Comparison of ENCODE assay signal across 19 cellular contexts in genomic region chr2:155384555-155385123, GRCh38.
A peak's percentile ranks its signal among the peaks of the same experiment; 100 is the strongest.
DNase-seq lines count a peak whose midpoint lies in the region; ATAC-seq and TF ChIP-seq lines count a peak whose summit lies in the region.
"Had no signal": no experiment of that assay in that cellular context is flagged by ENCODE, and none has a peak within 500 bp of the region (broad histone marks: within the 10 kb centered on the region; RNA-seq: fewer than 3 reads in every experiment).

No MANE protein-coding gene starts in this region.

- ATAC-seq in activated CD4-positive, CD25-positive, alpha-beta regulatory T cell treated with anti-CD3 and anti-CD28 coated beads, Interleukin-2, amount 50 U/mL, for 24 hours: peak; percentile 54 to 69
- ATAC-seq in foreskin keratinocyte: peak; percentile 41
- ATAC-seq: CD8-positive, alpha-beta T cell had no signal

- no peak for TF ChIP-seq CTCF in foreskin keratinocyte (conservative IDR thresholded peaks at IDR 0.05)
- no peak for TF ChIP-seq CTCF in brain microvascular endothelial cell (IDR thresholded peaks at IDR 0.05; ENCODE audit: low read depth, low read length, missing control alignments)

- no peaks in the 10 kb centered on the region for H3K4me1 ChIP-seq in foreskin keratinocyte
- H3K4me1 ChIP-seq: BLaER1, Caco-2 had no signal

- no peaks in the 10 kb centered on the region for H3K27me3 ChIP-seq in foreskin keratinocyte
- no peaks in the 10 kb centered on the region for H3K27me3 ChIP-seq in brain microvascular endothelial cell (replicated peaks)
- H3K27me3 ChIP-seq: BLaER1 had no signal

- in situ Hi-C loops in brain microvascular endothelial cell (cut with HindIII; ENCODE audit: low pct_ligation_motif_present, low sequenced_read_pairs): no loop called here

- H3K4me3 ChIP-seq in brain microvascular endothelial cell (ENCODE audit: low read depth, low read length): no peak overlapping the region
- H3K4me3 ChIP-seq: BLaER1, HAP-1 had no signal

- no peaks in the 10 kb centered on the region for H3K36me3 ChIP-seq in brain microvascular endothelial cell (replicated peaks)
- H3K36me3 ChIP-seq: BLaER1, HAP-1 had no signal

- DNase-seq in NCI-H1694 treated with DMSO at 0.1 percent for 48 hours (lab: John Stamatoyannopoulos, UW) (peak; percentile 4), NCI-H1694 (lab: John Stamatoyannopoulos, UW) (no peak), foreskin keratinocyte (no peak), brain microvascular endothelial cell (no peak)
- DNase-seq in activated CD4-positive, CD25-positive, alpha-beta regulatory T cell treated with anti-CD3 and anti-CD28 coated beads, Interleukin-2, amount 50 U/mL, for 72 hours: no peak
- peak; percentile 4 for DNase-seq in activated naive CD4-positive, alpha-beta T cell treated with Interleukin-2 at 50 U/mL for 16 hours
- DNase-seq in activated naive CD4-positive, alpha-beta T cell treated with anti-CD3 and anti-CD28 coated beads, Interleukin-2, amount 50 U/mL, for 16 hours: no peak
- DNase-seq: Caco-2; CD4-positive, CD25-positive, alpha-beta regulatory T cell; CD8-positive, alpha-beta T cell; DMS153; DND-41; GOT3; HFFc6 had no signal

- H3K27ac ChIP-seq in foreskin keratinocyte: no peak overlapping the region
- H3K27ac ChIP-seq in brain microvascular endothelial cell: no peak overlapping the region
- H3K27ac ChIP-seq: 22Rv1, BLaER1, C4-2B had no signal

Comparison
In these comparisons a context has a peak if more than half of its experiments do, and no peak if none do; other contexts are left out.
1. DNase-seq: peak in NCI-H1694 treated with DMSO at 0.1 percent for 48 hours (single experiment) and activated naive CD4-positive, alpha-beta T cell treated with Interleukin-2 at 50 U/mL for 16 hours (single experiment); none in NCI-H1694 (single experiment), activated CD4-positive, CD25-positive, alpha-beta regulatory T cell treated with anti-CD3 and anti-CD28 coated beads, Interleukin-2, amount 50 U/mL, for 72 hours (single experiment), activated naive CD4-positive, alpha-beta T cell treated with anti-CD3 and anti-CD28 coated beads, Interleukin-2, amount 50 U/mL, for 16 hours (single experiment), foreskin keratinocyte (0 of 2) and brain microvascular endothelial cell (single experiment).